Comparison of ENCODE assay signal across 9 cellular contexts in genomic region chr13:50991624-50992610, GRCh38.
A peak's percentile ranks its signal among the peaks of the same experiment; 100 is the strongest.
DNase-seq lines count a peak whose midpoint lies in the region; ATAC-seq and TF ChIP-seq lines count a peak whose summit lies in the region.
"Had no signal": no experiment of that assay in that cellular context is flagged by ENCODE, and none has a peak within 500 bp of the region (broad histone marks: within the 10 kb centered on the region; RNA-seq: fewer than 3 reads in every experiment).

No MANE protein-coding gene starts in this region.

- DNase-seq in NCI-H2107 treated with DMSO at 0.1 percent for 48 hours (lab: John Stamatoyannopoulos, UW; ENCODE audit: unreplicated experiment) (peak; percentile 64), NCI-H2107 (lab: John Stamatoyannopoulos, UW) (no peak), NCI-H1694 (lab: John Stamatoyannopoulos, UW) (peak; percentile 65), ACHN (no peak), RWPE1 (ENCODE audit: low spot score) (no peak), NCI-H1436 (lab: John Stamatoyannopoulos, UW) (no peak)

- no peaks in the 10 kb centered on the region for H3K27me3 ChIP-seq in layer of hippocampus (ENCODE audit: control insufficient read depth, insufficient read depth, low read length)

- POLR2A ChIA-PET in RWPE1 (lab: Yijun Ruan, JAX; ENCODE audit: low non-redundant PET): no interaction called here

- TF ChIP-seq CTCF in RWPE1 (conservative IDR thresholded peaks at IDR 0.05; ENCODE audit: low read depth): no peak

- in situ Hi-C loops in ACHN (cut with HindIII; ENCODE audit: low pct_ligation_motif_present, low pct_unique_long_range_greater_than_20kb, low sequenced_read_pairs): no loop called here

- CTCF ChIA-PET in RWPE1 (lab: Yijun Ruan, JAX): no interaction called here

- peak overlapping the region; percentile 21 for H3K27ac ChIP-seq in layer of hippocampus (ENCODE audit: low read depth, low read length)
- H3K27ac ChIP-seq in RWPE1: no peak overlapping the region

- ATAC-seq in HG02571 (IDR thresholded peaks at IDR 0.05; ENCODE audit: unreplicated experiment): peak; percentile 90
- ATAC-seq: Panc1 had no signal

Comparison
In these comparisons a context has a peak if more than half of its experiments do, and no peak if none do; other contexts are left out.
1. DNase-seq: peak in NCI-H2107 treated with DMSO at 0.1 percent for 48 hours (single experiment) and NCI-H1694 (single experiment); none in NCI-H2107 (single experiment), ACHN (single experiment), RWPE1 (single experiment) and NCI-H1436 (single experiment).